Comparison of ENCODE assay signal across 8 cellular contexts in genomic region chrX:71533514-71533849, GRCh38. TPM values are rescaled to one million over a fixed set of nuclear protein-coding genes. Genes with fewer than 3 reads are reported as not detected.
A peak's percentile ranks its signal among the peaks of the same experiment; 100 is the strongest.
DNase-seq lines count a peak whose midpoint lies in the region; ATAC-seq, FAIRE-seq and TF ChIP-seq lines count a peak whose summit lies in the region.

No MANE protein-coding gene starts in this region.

- H3K4me1 ChIP-seq in adipocyte (ENCODE audit: control insufficient read depth, insufficient read depth, low read length), result peaks cover 8% of the 10 kb centered on the region
- peaks cover 4% of the 10 kb centered on the region in 2 donors for H3K4me1 ChIP-seq in kidney (ENCODE audit: control insufficient read depth in 1 of 2, insufficient read depth in 1 of 2, low read depth in 1 of 2, low read length in 2 of 2)
- H3K4me1 ChIP-seq in suprapubic skin, result peaks cover 24% of the 10 kb centered on the region

- intact Hi-C loops in kidney (cut with DNase I), result no loop called here

- no peak for TF ChIP-seq EP300 in suprapubic skin (IDR thresholded peaks at IDR 0.05)

- peak overlapping the region; percentile 97 for H3K9ac ChIP-seq in adipocyte (ENCODE audit: low read length)
- peak overlapping the region; percentile 90 to 98 for H3K9ac ChIP-seq in kidney (ENCODE audit: low read length in 2 of 2)

- FAIRE-seq in kidney (lab: Jason Lieb, UNC), result no peak

- peaks cover 10% of the 10 kb centered on the region for H3K36me3 ChIP-seq in adipocyte (ENCODE audit: control insufficient read depth, insufficient read depth, low read length, severe bottlenecking)
- H3K36me3 ChIP-seq in kidney (ENCODE audit: control insufficient read depth in 1 of 2, insufficient read depth in 2 of 2, low read length in 2 of 2), result peaks cover 0 to 5% of the 10 kb centered on the region in 2 donors
- H3K36me3 ChIP-seq in suprapubic skin, result no peaks in the 10 kb centered on the region

- H3K27me3 ChIP-seq in adipocyte (replicated peaks; ENCODE audit: control insufficient read depth, insufficient read depth, low read length), result no peaks in the 10 kb centered on the region
- H3K27me3 ChIP-seq in suprapubic skin, result no peaks in the 10 kb centered on the region

- peaks cover 4% of the 10 kb centered on the region for H3K9me3 ChIP-seq in adipocyte (ENCODE audit: control insufficient read depth, low read length)
- no peaks in the 10 kb centered on the region for H3K9me3 ChIP-seq in kidney (ENCODE audit: control insufficient read depth in 1 of 2, low read length in 2 of 2)
- no peaks in the 10 kb centered on the region for H3K9me3 ChIP-seq in suprapubic skin

- DNase-seq in DMS 273 (lab: John Stamatoyannopoulos, UW; ENCODE audit: unreplicated experiment), result peak; percentile 65
- no peak for DNase-seq in DMS 273 treated with DMSO at 0.1 percent for 48 hours (lab: John Stamatoyannopoulos, UW)
- DNase-seq in adipocyte (ENCODE audit: low read depth), result peak; percentile 29
- DNase-seq in kidney, result no peak
- DNase-seq in suprapubic skin (ENCODE audit: low spot score in 2 of 2), result no peak
- no peak for DNase-seq in NCI-H1105 treated with DMSO at 0.1 percent for 48 hours (lab: John Stamatoyannopoulos, UW)

- TF ChIP-seq POLR2A in suprapubic skin (IDR thresholded peaks at IDR 0.05), result no peak

- TF ChIP-seq CTCF in kidney (IDR thresholded peaks at IDR 0.05; ENCODE audit: borderline replicate concordance, extremely low read depth, insufficient read depth) (no peak), suprapubic skin (IDR thresholded peaks at IDR 0.05) (no peak)

- peak overlapping the region; percentile 97 for H3K4me3 ChIP-seq in adipocyte (ENCODE audit: low read length)
- H3K4me3 ChIP-seq in kidney (ENCODE audit: low read length in 2 of 2), result peak overlapping the region; percentile 96
- peak overlapping the region; percentile 70 for H3K4me3 ChIP-seq in suprapubic skin

- WGBS in suprapubic skin, result 37% methylated on average over 12 of the region's 12 CpGs

- H3K27ac ChIP-seq in kidney (ENCODE audit: low read depth in 2 of 2, low read length in 2 of 2) (peak overlapping the region; percentile 88 to 94), suprapubic skin (peak overlapping the region; percentile 95)

- ATAC-seq in HG02678 (IDR thresholded peaks at IDR 0.05; ENCODE audit: unreplicated experiment) (no peak), HG03378 (IDR thresholded peaks at IDR 0.05; ENCODE audit: unreplicated experiment) (no peak)

RNA-seq across cellular contexts. Expression of gene OGT, which starts 0.6 kb away (rescaled TPM):
- total RNA-seq in kidney (147 TPM), suprapubic skin (100 to 1,000 TPM; 133 to 450 (median 159) TPM)
- polyA plus RNA-seq in kidney (ENCODE audit: insufficient read depth, low read depth, low replicate concordance), result 32.2 TPM

RNA-seq across cellular contexts. Expression of gene GCNA, which starts 44.8 kb away (rescaled TPM):
- total RNA-seq in kidney, result 2.7 TPM
- polyA plus RNA-seq in kidney (ENCODE audit: insufficient read depth, low read depth, low replicate concordance), result 1.6 TPM
- 1 to 10 TPM in 2 of 4 donors, under 1 TPM in 2; 0.47 to 5.5 (median 0.99) TPM for total RNA-seq in suprapubic skin

Comparison
In these comparisons a context has a peak if more than half of its experiments do, and no peak if none do; other contexts are left out.
1. DNase-seq: peak in DMS 273 (single experiment) and adipocyte (single experiment); none in DMS 273 treated with DMSO at 0.1 percent for 48 hours (single experiment), kidney (single experiment), suprapubic skin (0 of 2) and NCI-H1105 treated with DMSO at 0.1 percent for 48 hours (single experiment).
2. Peak in every context shown above with its lines, with median percentiles within 50 percentile points of each other: H3K4me3 ChIP-seq.